13 cellular contexts compared by ENCODE assay signal in genomic region chr20:24647713-24648112, GRCh38.
DNase-seq lines count a peak whose midpoint lies in the region; ATAC-seq and TF ChIP-seq lines count a peak whose summit lies in the region.
"Had no signal": no experiment of that assay in that cellular context is flagged by ENCODE, and none has a peak within 500 bp of the region (broad histone marks: within the 10 kb centered on the region; RNA-seq: fewer than 3 reads in every experiment).

No MANE protein-coding gene starts in this region.

- peak overlapping the region; percentile 70 for H3K4me2 ChIP-seq in BLaER1

- no peak overlapping the region for H3K27ac ChIP-seq in BLaER1

- TF ChIP-seq CTCF in glutamatergic neuron (IDR thresholded peaks at IDR 0.05; ENCODE audit: partially characterized antibody, unreplicated experiment), result no peak

- in situ Hi-C loops in G401 (cut with HindIII; ENCODE audit: low sequenced_read_pairs), result no loop called here

- H3K27me3 ChIP-seq in BLaER1, result no peaks in the 10 kb centered on the region

- peak; percentile 51 for DNase-seq in G401 (ENCODE audit: low spot score)
- DNase-seq in NCI-H82 (lab: John Stamatoyannopoulos, UW), result peak; percentile 55
- peak; percentile 23 for DNase-seq in posterior vena cava (ENCODE audit: low spot score)
- no peak for DNase-seq in glutamatergic neuron
- DNase-seq in DMS53 (lab: John Stamatoyannopoulos, UW), result no peak
- DNase-seq: 8988T; AML-193; C1 segment of cervical spinal cord; CD4-positive, alpha-beta T cell; HCEC 1CT; HFFc6 had no signal

- intact Hi-C loops in posterior vena cava (cut with DNase I), result no loop called here

- H3K9ac ChIP-seq in BLaER1, result no peak overlapping the region

- no peaks in the 10 kb centered on the region for H3K36me3 ChIP-seq in BLaER1

- H3K9me3 ChIP-seq in BLaER1, result peaks cover 9% of the 10 kb centered on the region

- no peaks in the 10 kb centered on the region for H3K36me3 Mint-ChIP-seq in activated T-helper 17 cell treated with anti-CD3 and anti-CD28 coated beads, Interleukin-2, amount 50 U/mL, for 72 hours (ENCODE audit: low read depth)
- no peaks in the 10 kb centered on the region for H3K36me3 Mint-ChIP-seq in glutamatergic neuron (ENCODE audit: unreplicated experiment)

- H4K20me1 ChIP-seq in BLaER1, result no peaks in the 10 kb centered on the region

- H3K27me3 Mint-ChIP-seq in activated T-helper 17 cell treated with anti-CD3 and anti-CD28 coated beads, Interleukin-2, amount 50 U/mL, for 72 hours, result peaks cover 26% of the 10 kb centered on the region
- peaks cover 6% of the 10 kb centered on the region for H3K27me3 Mint-ChIP-seq in glutamatergic neuron (ENCODE audit: unreplicated experiment)
- H3K27me3 Mint-ChIP-seq: CD4-positive, alpha-beta T cell had no signal

- peaks cover 76% of the 10 kb centered on the region for H3K4me1 ChIP-seq in BLaER1

- no peak overlapping the region for H3K27ac Mint-ChIP-seq in activated T-helper 17 cell treated with anti-CD3 and anti-CD28 coated beads, Interleukin-2, amount 50 U/mL, for 72 hours
- no peak overlapping the region for H3K27ac Mint-ChIP-seq in glutamatergic neuron (ENCODE audit: unreplicated experiment)
- H3K27ac Mint-ChIP-seq: CD4-positive, alpha-beta T cell; HFFc6 had no signal

- no peaks in the 10 kb centered on the region for H3K9me3 Mint-ChIP-seq in activated T-helper 17 cell treated with anti-CD3 and anti-CD28 coated beads, Interleukin-2, amount 50 U/mL, for 72 hours
- H3K9me3 Mint-ChIP-seq in glutamatergic neuron (ENCODE audit: unreplicated experiment), result peaks cover 2% of the 10 kb centered on the region
- H3K9me3 Mint-ChIP-seq: CD4-positive, alpha-beta T cell; HFFc6 had no signal

- no peak for ATAC-seq in activated T-helper 17 cell treated with anti-CD3 and anti-CD28 coated beads, Interleukin-2, amount 50 U/mL, for 72 hours (replicated peaks)

- H3K4me3 Mint-ChIP-seq in activated T-helper 17 cell treated with anti-CD3 and anti-CD28 coated beads, Interleukin-2, amount 50 U/mL, for 72 hours, result no peak overlapping the region
- H3K4me3 Mint-ChIP-seq in glutamatergic neuron (ENCODE audit: unreplicated experiment), result no peak overlapping the region
- H3K4me3 Mint-ChIP-seq: CD4-positive, alpha-beta T cell; HFFc6 had no signal

- no peak overlapping the region for H3K4me3 ChIP-seq in BLaER1

- no peaks in the 10 kb centered on the region for H3K4me1 Mint-ChIP-seq in activated T-helper 17 cell treated with anti-CD3 and anti-CD28 coated beads, Interleukin-2, amount 50 U/mL, for 72 hours
- H3K4me1 Mint-ChIP-seq in glutamatergic neuron (ENCODE audit: low read depth, unreplicated experiment), result peaks cover 2% of the 10 kb centered on the region

Comparison
In these comparisons a context has a peak if more than half of its experiments do, and no peak if none do; other contexts are left out.
1. DNase-seq: peak in G401 (single experiment), NCI-H82 (single experiment) and posterior vena cava (single experiment); none in glutamatergic neuron (single experiment) and DMS53 (single experiment).